12 cellular contexts compared by ENCODE assay signal in the genomic region with DNA sequence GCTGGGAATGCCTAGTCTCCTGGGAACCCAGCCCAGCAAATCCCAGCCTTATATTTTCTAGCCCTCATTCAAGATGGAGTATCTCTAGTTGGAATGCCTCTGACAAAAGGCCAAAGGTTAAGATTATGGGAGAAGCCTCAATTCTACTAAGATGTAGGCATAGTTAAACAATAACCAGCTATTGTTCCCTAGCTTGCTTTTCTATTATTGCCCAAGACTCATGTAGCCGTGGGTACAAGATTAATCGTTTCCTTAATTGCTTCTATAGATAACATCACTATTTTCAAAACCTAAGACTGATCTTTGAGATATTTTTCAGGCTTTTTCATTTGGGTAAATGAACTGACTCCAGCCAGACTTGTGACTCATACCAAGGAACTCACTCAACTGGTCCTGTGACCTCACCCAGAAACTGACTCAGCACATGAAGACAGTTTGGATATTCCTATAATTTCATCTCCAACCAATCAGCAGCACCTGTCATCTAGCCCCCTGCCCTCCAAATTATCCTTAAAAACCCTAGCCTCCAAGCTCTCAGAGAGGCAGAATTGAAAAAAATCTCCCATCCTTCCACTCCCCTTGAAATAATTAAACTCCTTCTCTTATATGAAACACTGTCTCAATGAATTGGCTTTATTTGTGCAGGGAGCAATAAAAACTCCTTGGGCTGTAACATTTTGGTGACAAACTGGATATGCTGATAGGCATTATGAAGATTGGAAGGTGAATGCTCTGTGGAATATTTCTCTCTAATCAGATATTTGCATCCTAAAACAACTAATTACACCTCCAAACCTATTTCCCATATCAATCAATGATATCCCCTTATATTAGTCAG.
DNase-seq lines count a peak whose midpoint lies in the region; ATAC-seq, FAIRE-seq and TF ChIP-seq lines count a peak whose summit lies in the region.
"Had no signal": no experiment of that assay in that cellular context is flagged by ENCODE, and none has a peak within 500 bp of the region (broad histone marks: within the 10 kb centered on the region; RNA-seq: fewer than 3 reads in every experiment).

No MANE protein-coding gene starts in this region.

- H3K4me3 ChIP-seq in A549, result no peak overlapping the region
- H3K4me3 ChIP-seq in sigmoid colon, result no peak overlapping the region

- peak; percentile 96 to 97 for ATAC-seq in A549
- ATAC-seq in left colon, result peak; percentile 94
- ATAC-seq: WTC11 had no signal

- H3K9me3 ChIP-seq in A549 (peaks cover 27% of the 10 kb centered on the region; the same call in 1 of the 3 replicates), sigmoid colon (no peaks in the 10 kb centered on the region)

- H3K4me2 ChIP-seq in A549, result peak overlapping the region; percentile 44

- no peak for TF ChIP-seq POLR2A in A549 (IDR thresholded peaks at IDR 0.05; ENCODE audit: low read length)
- no peak for TF ChIP-seq POLR2A in sigmoid colon (IDR thresholded peaks at IDR 0.05)

- no peaks in the 10 kb centered on the region for H3K27me3 Mint-ChIP-seq in MCF 10A (ENCODE audit: insufficient read depth, unreplicated experiment)

- TF ChIP-seq CTCF in A549 (IDR thresholded peaks at IDR 0.05) (no peak), MCF 10A (IDR thresholded peaks at IDR 0.05; ENCODE audit: unreplicated experiment) (no peak), sigmoid colon (IDR thresholded peaks at IDR 0.05) (no peak)

- H3K4me1 Mint-ChIP-seq in MCF 10A (ENCODE audit: insufficient read depth, unreplicated experiment), result peaks cover 28% of the 10 kb centered on the region
- H3K4me1 Mint-ChIP-seq: WTC11 had no signal

- peaks cover 23% of the 10 kb centered on the region for H3K4me1 ChIP-seq in A549
- no peaks in the 10 kb centered on the region for H3K4me1 ChIP-seq in sigmoid colon

- CTCF ChIA-PET in A549 (lab: Yijun Ruan, JAX) (no interaction called here), MCF 10A (lab: Yijun Ruan, JAX) (interaction anchor here (0.6 kb wide), 2 partner anchors 407 to 1629 kb away, joined by 3 read pairs; no protein-coding TSS in a partner anchor)

- BruUV-seq in MCF 10A (replicated peaks; lab: Mats Ljungman, UMichigan), result no TSS peak

- H3K4me3 Mint-ChIP-seq in MCF 10A (ENCODE audit: unreplicated experiment), result no peak overlapping the region
- H3K4me3 Mint-ChIP-seq: WTC11 had no signal

- H3K27ac ChIP-seq in A549 (peak overlapping the region; percentile 81 to 85), sigmoid colon (no peak overlapping the region)

- no peaks in the 10 kb centered on the region for H3K36me3 ChIP-seq in sigmoid colon

- DNase-seq in A549 (ENCODE audit: low read depth in 1 of 2, low spot score in 1 of 2) (peak; percentile 27 to 94), HT1080 (ENCODE audit: low read depth) (peak; percentile 98), MCF 10A (ENCODE audit: unreplicated experiment) (peak; percentile 88), left colon (peak; percentile 30 to 40), sigmoid colon (no peak), SK-N-DZ (ENCODE audit: low spot score) (no peak)
- DNase-seq in activated CD4-positive, alpha-beta T cell treated with anti-CD3 and anti-CD28 coated beads, Interleukin-2, amount 50 U/mL, for 48 hours, result no peak
- no peak for DNase-seq in activated CD8-positive, alpha-beta memory T cell treated with anti-CD3 and anti-CD28 coated beads, Interleukin-2, amount 50 U/mL, for 4 hours
- DNase-seq: amygdala, NCI-H2107 had no signal

- FAIRE-seq in A549 (lab: Jason Lieb, UNC), result peak; percentile 82
- FAIRE-seq: islet of Langerhans had no signal

- intact Hi-C loops in MCF 10A (cut with micrococcal nuclease), result no loop called here
- intact Hi-C loops in left colon (cut with DNase I, micrococcal nuclease), result no loop called here
- intact Hi-C loops in sigmoid colon (cut with DNase I), result no loop called here

- H3K27me3 ChIP-seq in sigmoid colon, result no peaks in the 10 kb centered on the region

- H3K9me3 Mint-ChIP-seq in MCF 10A (ENCODE audit: unreplicated experiment), result peaks cover 7% of the 10 kb centered on the region
- H3K9me3 Mint-ChIP-seq: WTC11 had no signal

- 2% methylated on average over 2 of the region's 2 CpGs for WGBS in A549 (ENCODE audit: missing lambda C conversion rate)
- 5 to 15% methylated on average over 2 of the region's 2 CpGs for WGBS in sigmoid colon, 2 donors

- TF ChIP-seq EP300 in A549 (IDR thresholded peaks at IDR 0.05) (peak; percentile 78 to 86; a peak in 3 of 5 replicates), sigmoid colon (IDR thresholded peaks at IDR 0.05) (no peak)

- H3K27ac Mint-ChIP-seq in MCF 10A (ENCODE audit: low read depth, unreplicated experiment), result peak overlapping the region; percentile 43
- H3K27ac Mint-ChIP-seq: WTC11 had no signal

- TF ChIP-seq RAD21 in A549 (conservative IDR thresholded peaks at IDR 0.05 in 1 of 2, IDR thresholded peaks at IDR 0.05 in 1 of 2), result peak in 1 of 2 experiments; percentile 58; a peak in 3 of 5 replicates

- POLR2A ChIA-PET in A549 (lab: Yijun Ruan, JAX) (no interaction called here), MCF 10A (lab: Yijun Ruan, JAX) (interaction anchor here (0.6 to 3.2 kb wide), 6 partner anchors 11 to 1498 kb away, joined by 3 to 14 read pairs (median 4); no protein-coding TSS in a partner anchor)

- peaks cover 11% of the 10 kb centered on the region for H3K36me3 Mint-ChIP-seq in MCF 10A (ENCODE audit: insufficient read depth, unreplicated experiment)
- H3K36me3 Mint-ChIP-seq: WTC11 had no signal

TF ChIP-seq in A549, 52 proteins besides CTCF, POLR2A, EP300 and RAD21 (continues in another document):
- no peak for TF ChIP-seq RFX5 (IDR thresholded peaks at IDR 0.05)
- TF ChIP-seq HDAC2 (IDR thresholded peaks at IDR 0.05), result no peak
- peak; percentile 79 to 82; a peak in 3 of 5 replicates for TF ChIP-seq JUN (IDR thresholded peaks at IDR 0.05)
- no peak for TF ChIP-seq TP53 (CRISPR knock-in tag; IDR thresholded peaks at IDR 0.05)
- no peak for TF ChIP-seq POLR2AphosphoS2 (conservative IDR thresholded peaks at IDR 0.05; ENCODE audit: low read length)
- TF ChIP-seq, protein P1, sequence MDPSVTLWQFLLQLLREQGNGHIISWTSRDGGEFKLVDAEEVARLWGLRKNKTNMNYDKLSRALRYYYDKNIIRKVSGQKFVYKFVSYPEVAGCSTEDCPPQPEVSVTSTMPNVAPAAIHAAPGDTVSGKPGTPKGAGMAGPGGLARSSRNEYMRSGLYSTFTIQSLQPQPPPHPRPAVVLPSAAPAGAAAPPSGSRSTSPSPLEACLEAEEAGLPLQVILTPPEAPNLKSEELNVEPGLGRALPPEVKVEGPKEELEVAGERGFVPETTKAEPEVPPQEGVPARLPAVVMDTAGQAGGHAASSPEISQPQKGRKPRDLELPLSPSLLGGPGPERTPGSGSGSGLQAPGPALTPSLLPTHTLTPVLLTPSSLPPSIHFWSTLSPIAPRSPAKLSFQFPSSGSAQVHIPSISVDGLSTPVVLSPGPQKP (IDR thresholded peaks at IDR 0.05; ENCODE audit: low read depth, low read length), result no peak
- TF ChIP-seq RARB (CRISPR knock-in tag; IDR thresholded peaks at IDR 0.05), result no peak
- TF ChIP-seq HOXB5 (CRISPR knock-in tag; IDR thresholded peaks at IDR 0.05), result peak; percentile 96
- no peak for TF ChIP-seq ESRRA (IDR thresholded peaks at IDR 0.05; ENCODE audit: borderline replicate concordance, low read length)
- TF ChIP-seq, protein P2, sequence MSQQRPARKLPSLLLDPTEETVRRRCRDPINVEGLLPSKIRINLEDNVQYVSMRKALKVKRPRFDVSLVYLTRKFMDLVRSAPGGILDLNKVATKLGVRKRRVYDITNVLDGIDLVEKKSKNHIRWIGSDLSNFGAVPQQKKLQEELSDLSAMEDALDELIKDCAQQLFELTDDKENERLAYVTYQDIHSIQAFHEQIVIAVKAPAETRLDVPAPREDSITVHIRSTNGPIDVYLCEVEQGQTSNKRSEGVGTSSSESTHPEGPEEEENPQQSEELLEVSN (IDR thresholded peaks at IDR 0.05; ENCODE audit: borderline replicate concordance, low read depth), result no peak
- TF ChIP-seq FOSL2 (IDR thresholded peaks at IDR 0.05), result peak; percentile 82
- peak; percentile 93 for TF ChIP-seq FOSL2 (CRISPR knock-in tag; IDR thresholded peaks at IDR 0.05)
- TF ChIP-seq, protein P3, sequence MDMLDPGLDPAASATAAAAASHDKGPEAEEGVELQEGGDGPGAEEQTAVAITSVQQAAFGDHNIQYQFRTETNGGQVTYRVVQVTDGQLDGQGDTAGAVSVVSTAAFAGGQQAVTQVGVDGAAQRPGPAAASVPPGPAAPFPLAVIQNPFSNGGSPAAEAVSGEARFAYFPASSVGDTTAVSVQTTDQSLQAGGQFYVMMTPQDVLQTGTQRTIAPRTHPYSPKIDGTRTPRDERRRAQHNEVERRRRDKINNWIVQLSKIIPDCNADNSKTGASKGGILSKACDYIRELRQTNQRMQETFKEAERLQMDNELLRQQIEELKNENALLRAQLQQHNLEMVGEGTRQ (IDR thresholded peaks at IDR 0.05), result no peak
- TF ChIP-seq ZSCAN20 (CRISPR knock-in tag; IDR thresholded peaks at IDR 0.05), result peak; percentile 79; the same call in 1 of the 2 replicates
- peak; percentile 94 for TF ChIP-seq EHF (CRISPR knock-in tag; IDR thresholded peaks at IDR 0.05)
- TF ChIP-seq CBX2 (IDR thresholded peaks at IDR 0.05; ENCODE audit: borderline replicate concordance, low read depth), result no peak
- TF ChIP-seq SREBF2 (IDR thresholded peaks at IDR 0.05), result no peak
- TF ChIP-seq FOSB (CRISPR knock-in tag; IDR thresholded peaks at IDR 0.05), result peak; percentile 87
- no peak for TF ChIP-seq KDM1A (IDR thresholded peaks at IDR 0.05; ENCODE audit: low read depth)
- no peak for TF ChIP-seq RNF2 (IDR thresholded peaks at IDR 0.05; ENCODE audit: borderline replicate concordance, low read depth)
- TF ChIP-seq, protein P4, sequence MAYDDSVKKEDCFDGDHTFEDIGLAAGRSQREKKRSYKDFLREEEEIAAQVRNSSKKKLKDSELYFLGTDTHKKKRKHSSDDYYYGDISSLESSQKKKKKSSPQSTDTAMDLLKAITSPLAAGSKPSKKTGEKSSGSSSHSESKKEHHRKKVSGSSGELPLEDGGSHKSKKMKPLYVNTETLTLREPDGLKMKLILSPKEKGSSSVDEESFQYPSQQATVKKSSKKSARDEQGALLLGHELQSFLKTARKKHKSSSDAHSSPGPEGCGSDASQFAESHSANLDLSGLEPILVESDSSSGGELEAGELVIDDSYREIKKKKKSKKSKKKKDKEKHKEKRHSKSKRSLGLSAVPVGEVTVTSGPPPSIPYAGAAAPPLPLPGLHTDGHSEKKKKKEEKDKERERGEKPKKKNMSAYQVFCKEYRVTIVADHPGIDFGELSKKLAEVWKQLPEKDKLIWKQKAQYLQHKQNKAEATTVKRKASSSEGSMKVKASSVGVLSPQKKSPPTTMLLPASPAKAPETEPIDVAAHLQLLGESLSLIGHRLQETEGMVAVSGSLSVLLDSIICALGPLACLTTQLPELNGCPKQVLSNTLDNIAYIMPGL (CRISPR knock-in tag; IDR thresholded peaks at IDR 0.05; ENCODE audit: borderline replicate concordance), result no peak
- no peak for TF ChIP-seq CHD4 (IDR thresholded peaks at IDR 0.05; ENCODE audit: borderline replicate concordance)
- no peak for TF ChIP-seq MAZ (IDR thresholded peaks at IDR 0.05; ENCODE audit: borderline replicate concordance, low read depth, low read length)
- peak; percentile 98 for TF ChIP-seq GATA3 (IDR thresholded peaks at IDR 0.05; ENCODE audit: borderline replicate concordance)

Comparison
In these comparisons a context has a peak if more than half of its experiments do, and no peak if none do; other contexts are left out.
1. DNase-seq: peak in A549 (2 of 2), HT1080 (single experiment), MCF 10A (single experiment) and left colon (2 of 2); none in activated CD4-positive, alpha-beta T cell treated with anti-CD3 and anti-CD28 coated beads, Interleukin-2, amount 50 U/mL, for 48 hours (0 of 2), sigmoid colon (single experiment), activated CD8-positive, alpha-beta memory T cell treated with anti-CD3 and anti-CD28 coated beads, Interleukin-2, amount 50 U/mL, for 4 hours (single experiment) and SK-N-DZ (single experiment).
2. H3K27ac ChIP-seq: peak in A549 (2 of 2); none in sigmoid colon (0 of 4).